8 cellular contexts compared by ENCODE assay signal in genomic region chr10:11515596-11516418, GRCh38.
A peak's percentile ranks its signal among the peaks of the same experiment; 100 is the strongest.
DNase-seq lines count a peak whose midpoint lies in the region; ATAC-seq, FAIRE-seq and TF ChIP-seq lines count a peak whose summit lies in the region.

No MANE protein-coding gene starts in this region.

- H3K27ac Mint-ChIP-seq in WTC11: no peak overlapping the region

- TF ChIP-seq CTCF in A549 (IDR thresholded peaks at IDR 0.05) (peak; percentile 90), HFF-Myc (IDR thresholded peaks at IDR 0.05; ENCODE audit: low read depth, low read length, missing control alignments) (peak; percentile 80), NB4 (IDR thresholded peaks at IDR 0.05; ENCODE audit: low read depth, low read length) (peak; percentile 56), WTC11 (IDR thresholded peaks at IDR 0.05) (peak; percentile 46; the same call in 1 of the 2 replicates)

- no peaks in the 10 kb centered on the region for H3K36me3 Mint-ChIP-seq in WTC11

- H3K27ac ChIP-seq in A549 (no peak overlapping the region), aorta (ENCODE audit: low read depth in 1 of 2, low read length in 2 of 2) (no peak overlapping the region)

- H3K36me3 ChIP-seq in aorta (ENCODE audit: control insufficient read depth in 1 of 2, insufficient read depth in 2 of 2, low read length in 1 of 2): no peaks in the 10 kb centered on the region

- FAIRE-seq in A549 (lab: Jason Lieb, UNC) (peak; percentile 78), endometrium (lab: Jason Lieb, UNC) (peak; percentile 86)

- no peaks in the 10 kb centered on the region for H3K27me3 Mint-ChIP-seq in WTC11 (ENCODE audit: low read depth)

- H3K4me2 ChIP-seq in A549: no peak overlapping the region

- no peaks in the 10 kb centered on the region for H3K9me3 ChIP-seq in A549
- no peaks in the 10 kb centered on the region for H3K9me3 ChIP-seq in aorta (ENCODE audit: control insufficient read depth, low read length)

- H3K27me3 ChIP-seq in aorta (ENCODE audit: control insufficient read depth in 1 of 2, insufficient read depth in 2 of 2, low read length in 1 of 2): no peaks in the 10 kb centered on the region

- no peak for TF ChIP-seq EP300 in A549 (IDR thresholded peaks at IDR 0.05)

- 7% methylated on average over 5 of the region's 5 CpGs for WGBS in A549 (ENCODE audit: missing lambda C conversion rate)
- 10% methylated on average over 5 of the region's 5 CpGs for WGBS in aorta, 2 donors

- H3K4me1 Mint-ChIP-seq in WTC11: peaks cover 9% of the 10 kb centered on the region

- peak; percentile 95 to 97 for TF ChIP-seq RAD21 in A549 (conservative IDR thresholded peaks at IDR 0.05 in 1 of 2, IDR thresholded peaks at IDR 0.05 in 1 of 2)

- H3K9me3 Mint-ChIP-seq in WTC11: no peaks in the 10 kb centered on the region

- no peak overlapping the region for H3K4me3 Mint-ChIP-seq in WTC11

- H3K4me1 ChIP-seq in A549: no peaks in the 10 kb centered on the region
- H3K4me1 ChIP-seq in aorta (ENCODE audit: control insufficient read depth in 1 of 2, insufficient read depth in 2 of 2, low read length in 2 of 2): no peaks in the 10 kb centered on the region

- POLR2A ChIA-PET in A549 (lab: Yijun Ruan, JAX) (no interaction called here), WTC11 (lab: Charles Lee) (no interaction called here)

- H3K4me3 ChIP-seq in A549: no peak overlapping the region
- no peak overlapping the region for H3K4me3 ChIP-seq in HFF-Myc (replicated peaks; ENCODE audit: low read depth, low read length)
- no peak overlapping the region for H3K4me3 ChIP-seq in NB4 (ENCODE audit: low read depth, low read length)
- no peak overlapping the region for H3K4me3 ChIP-seq in aorta (ENCODE audit: low read length in 2 of 2)

- intact Hi-C loops in aorta (cut with DNase I): loop anchor here (1.0 to 10.0 kb wide), 5 partner anchors 209 to 243 kb away; partner anchors contain the start of gene ECHDC3 (in 1 of the 2)

- no peak for TF ChIP-seq POLR2A in A549 (IDR thresholded peaks at IDR 0.05; ENCODE audit: low read length)
- no peak for TF ChIP-seq POLR2A in NB4 (IDR thresholded peaks at IDR 0.05; ENCODE audit: extremely low read depth, insufficient read length)

- DNase-seq in A549 (ENCODE audit: low read depth in 1 of 2, low spot score in 1 of 2) (peak; percentile 28 to 69), GM04504 (ENCODE audit: low read depth) (peak; percentile 33), HFF-Myc (ENCODE audit: extremely low read depth, low read depth) (peak; percentile 20), NB4 (ENCODE audit: low read depth) (peak; percentile 53), WTC11 (ENCODE audit: low spot score) (peak; percentile 41), myocyte (ENCODE audit: low read depth) (peak; percentile 72), aorta (no peak)

- ATAC-seq in A549: peak; percentile 88 to 91
- ATAC-seq in WTC11: peak; percentile 60
- ATAC-seq in aorta (ENCODE audit: low FRiP score): peak; percentile 89

- CTCF ChIA-PET in A549 (lab: Yijun Ruan, JAX): interaction anchor here (0.6 to 5.9 kb wide), 44 partner anchors 10 to 470 kb away, joined by 3 to 146 read pairs (median 3); no protein-coding TSS in a partner anchor
- CTCF ChIA-PET in WTC11 (lab: Charles Lee): interaction anchor here (0.7 to 2.0 kb wide), 5 partner anchors 10 to 245 kb away, joined by 3 to 28 read pairs (median 5); no protein-coding TSS in a partner anchor

TF ChIP-seq in A549, 52 proteins besides CTCF, POLR2A, EP300 and RAD21:
- TF ChIP-seq BCL3 (IDR thresholded peaks at IDR 0.05) (no peak), RARB (CRISPR knock-in tag; IDR thresholded peaks at IDR 0.05) (no peak), REST (IDR thresholded peaks at IDR 0.05) (no peak), SMC3 (IDR thresholded peaks at IDR 0.05) (peak; percentile 95)
TF ChIP-seq in A549: peak in this region for 1.

TF ChIP-seq in WTC11, 78 proteins besides CTCF, POLR2A, EP300 and RAD21:
- TF ChIP-seq MLX (CRISPR knock-in tag; IDR thresholded peaks at IDR 0.05) (no peak), ZNF138 (CRISPR knock-in tag; conservative IDR thresholded peaks at IDR 0.05) (no peak), NR1H2 (CRISPR knock-in tag; IDR thresholded peaks at IDR 0.05) (no peak), OVOL2 (CRISPR knock-in tag; IDR thresholded peaks at IDR 0.05; ENCODE audit: borderline replicate concordance) (no peak), EMX1 (CRISPR knock-in tag; IDR thresholded peaks at IDR 0.05) (no peak), AFF4 (CRISPR knock-in tag; IDR thresholded peaks at IDR 0.05; ENCODE audit: borderline replicate concordance) (no peak), IRF1 (CRISPR knock-in tag; IDR thresholded peaks at IDR 0.05) (no peak), STAT6 (CRISPR knock-in tag; conservative IDR thresholded peaks at IDR 0.05; ENCODE audit: low read depth) (no peak)

Comparison
In these comparisons a context has a peak if more than half of its experiments do, and no peak if none do; other contexts are left out.
1. DNase-seq: peak in A549 (2 of 2), GM04504 (single experiment), HFF-Myc (single experiment), NB4 (single experiment), WTC11 (single experiment) and myocyte (single experiment); none in aorta (0 of 2).
2. Of the 8 proteins assayed by ChIP-seq in both WTC11 and A549: peak only in WTC11: none; only in A549: none; in both: CTCF; in neither: 7.
3. Peak in every context shown above with its lines, with median percentiles within 50 percentile points of each other: ATAC-seq and CTCF ChIP-seq.